11 cellular contexts compared by ENCODE assay signal in the genomic region with DNA sequence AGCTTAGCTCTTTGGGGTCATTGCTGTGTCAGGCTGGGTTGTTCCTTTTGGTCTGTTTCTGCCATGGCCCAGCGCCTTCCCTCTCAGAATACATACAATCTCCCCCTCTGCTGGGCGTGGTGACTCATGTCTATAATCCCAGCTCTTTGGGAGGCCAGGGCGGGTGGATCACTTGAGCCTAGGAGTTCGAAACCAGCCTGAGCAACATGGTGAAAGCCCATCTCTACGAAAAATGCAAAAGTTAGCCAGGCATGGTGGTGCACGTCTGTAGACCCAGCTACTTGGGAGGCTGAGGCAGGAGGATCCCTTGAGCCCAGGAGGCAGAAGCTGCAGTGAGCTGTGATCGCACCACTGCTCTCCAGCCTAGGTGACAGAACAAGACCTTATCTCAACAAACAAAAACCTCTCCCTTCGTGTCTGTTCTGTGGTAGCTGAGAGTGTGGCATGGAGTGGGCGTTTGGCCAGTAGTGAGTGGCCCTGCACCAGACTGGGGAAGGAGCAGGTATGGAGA. TPM values are rescaled to one million over a fixed set of nuclear protein-coding genes. Genes with fewer than 3 reads are reported as not detected.
A peak's percentile ranks its signal among the peaks of the same experiment; 100 is the strongest.
DNase-seq lines count a peak whose midpoint lies in the region; ATAC-seq, FAIRE-seq and TF ChIP-seq lines count a peak whose summit lies in the region.
"Had no signal": no experiment of that assay in that cellular context is flagged by ENCODE, and none has a peak within 500 bp of the region (broad histone marks: within the 10 kb centered on the region; RNA-seq: fewer than 3 reads in every experiment).

No MANE protein-coding gene starts in this region.

- peak in 1 of 2 experiments; percentile 24; a peak in 1 of 4 replicates for TF ChIP-seq RAD21 in K562 (CRISPR knock-in tag; conservative IDR thresholded peaks at IDR 0.05 in 1 of 2, IDR thresholded peaks at IDR 0.05 in 1 of 2)

- intact Hi-C loops in activated CD4-positive, alpha-beta T cell treated with anti-CD3 and anti-CD28 coated beads, Interleukin-2, amount 10 ng/mL, durations not matched to agents 24 days and 14 days (cut with micrococcal nuclease) = loop anchor here (1.0 kb wide), 3 partner anchors 37 to 107 kb away; no protein-coding TSS in a partner anchor
- intact Hi-C loops in K562 (cut with micrococcal nuclease) = loop anchor here (1.0 to 2.0 kb wide), 3 partner anchors 37 to 107 kb away; partner anchors contain the start of gene YIF1A

- TF ChIP-seq EP300 in K562 (IDR thresholded peaks at IDR 0.05; ENCODE audit: low read length) = no peak

- BruUV-seq in K562 (replicated peaks; lab: Mats Ljungman, UMichigan) = no TSS peak

- in situ Hi-C loops in K562 (cut with MboI) = no loop called here

- TF ChIP-seq CTCF in K562 (IDR thresholded peaks at IDR 0.05 in 2 of 3, conservative IDR thresholded peaks at IDR 0.05 in 1 of 3; ENCODE audit: insufficient read depth in 2 of 3, low read depth in 1 of 3, low read length in 3 of 3) (peak; percentile 11 to 27 (median 12); a peak in 3 of 6 replicates), nephron progenitor cell (IDR thresholded peaks at IDR 0.05) (no peak)

- H3K36me3 Mint-ChIP-seq in activated CD4-positive, alpha-beta T cell treated with anti-CD3 and anti-CD28 coated beads, Interleukin-2, amount 10 ng/mL, durations not matched to agents 24 days and 14 days (ENCODE audit: low read depth) = peaks cover 36% of the 10 kb centered on the region
- H3K36me3 Mint-ChIP-seq in stimulated activated naive B cell treated with anti-CD40 and anti-IgM and Interleukin-4, amounts not matched to agents 10 μg/mL and 1 μg/mL and 100 μg/mL, for 72 hours = peaks cover 42 to 46% of the 10 kb centered on the region in 2 donors
- peaks cover 14% of the 10 kb centered on the region for H3K36me3 Mint-ChIP-seq in nephron progenitor cell (ENCODE audit: low read depth)

- H4K20me1 ChIP-seq in Karpas-422 (ENCODE audit: insufficient read depth, low read depth, low read length) = no peaks in the 10 kb centered on the region
- H4K20me1 ChIP-seq in K562 (replicated peaks; ENCODE audit: control insufficient read depth, insufficient read depth, low read length) = peaks cover 5% of the 10 kb centered on the region; the same call in 1 of the 2 replicates

- peaks cover 21% of the 10 kb centered on the region for H3K4me1 Mint-ChIP-seq in activated CD4-positive, alpha-beta T cell treated with anti-CD3 and anti-CD28 coated beads, Interleukin-2, amount 10 ng/mL, durations not matched to agents 24 days and 14 days
- H3K4me1 Mint-ChIP-seq in stimulated activated naive B cell treated with anti-CD40 and anti-IgM and Interleukin-4, amounts not matched to agents 10 μg/mL and 1 μg/mL and 100 μg/mL, for 72 hours = peaks cover 24 to 26% of the 10 kb centered on the region in 2 donors
- H3K4me1 Mint-ChIP-seq in nephron progenitor cell = peaks cover 18% of the 10 kb centered on the region

- no peak overlapping the region for H2AFZ ChIP-seq in Karpas-422 (ENCODE audit: low read length)
- no peak overlapping the region for H2AFZ ChIP-seq in K562 (ENCODE audit: low read depth, low read length)

- ATAC-seq in K562 = peak; percentile 62
- ATAC-seq in stimulated activated naive B cell treated with anti-CD40 and anti-IgM and Interleukin-4, amounts not matched to agents 10 μg/mL and 1 μg/mL and 100 μg/mL, for 72 hours (replicated peaks) = peak; percentile 31 to 45

- POLR2A ChIA-PET in K562 (lab: Yijun Ruan, JAX) = interaction anchor here (0.7 to 1.3 kb wide), 3 partner anchors 63 to 106 kb away, joined by 3 read pairs; partner anchors contain the start of gene YIF1A

- 22% methylated on average over 9 of the region's 9 CpGs for WGBS in K562 (ENCODE audit: insufficient coverage, low coverage, missing lambda C conversion rate)

- FAIRE-seq in K562 (lab: Jason Lieb, UNC) = peak; percentile 44

- no peaks in the 10 kb centered on the region for H3K9me3 ChIP-seq in Karpas-422 (ENCODE audit: low read length)
- H3K9me3 ChIP-seq in K562 (replicated peaks; ENCODE audit: control insufficient read depth, insufficient read depth, low read depth, low read length) = no peaks in the 10 kb centered on the region
- H3K9me3 ChIP-seq: BLaER1 treated with 17β-estradiol and CSF1 and Interleukin-3, amounts not matched to agents 10 nM and 100 nM; uterus had no signal

- CTCF ChIA-PET in K562 (lab: Yijun Ruan, JAX; ENCODE audit: low intra/inter-chr PET ratio) = interaction anchor here (1.1 to 2.1 kb wide), 7 partner anchors 60 to 233 kb away, joined by 3 to 17 read pairs (median 8); partner anchors contain the start of genes MRPL11 and RIN1

- H3K9me2 ChIP-seq in Karpas-422 (replicated peaks; ENCODE audit: insufficient read depth, low read length) = no peaks in the 10 kb centered on the region

- H3K9me3 Mint-ChIP-seq in activated CD4-positive, alpha-beta T cell treated with anti-CD3 and anti-CD28 coated beads, Interleukin-2, amount 10 ng/mL, durations not matched to agents 24 days and 14 days = no peaks in the 10 kb centered on the region
- no peaks in the 10 kb centered on the region for H3K9me3 Mint-ChIP-seq in stimulated activated naive B cell treated with anti-CD40 and anti-IgM and Interleukin-4, amounts not matched to agents 10 μg/mL and 1 μg/mL and 100 μg/mL, for 72 hours
- H3K9me3 Mint-ChIP-seq in nephron progenitor cell = no peaks in the 10 kb centered on the region

- H3K9me1 ChIP-seq in K562 (ENCODE audit: control insufficient read depth, insufficient read depth, low read length) = no peaks in the 10 kb centered on the region

- H3K79me2 ChIP-seq in Karpas-422 (ENCODE audit: low read length) = peaks cover 3% of the 10 kb centered on the region; the same call in 1 of the 2 replicates
- no peaks in the 10 kb centered on the region for H3K79me2 ChIP-seq in K562 (ENCODE audit: control insufficient read depth, insufficient read depth, low read length)

- H3K27ac Mint-ChIP-seq in activated CD4-positive, alpha-beta T cell treated with anti-CD3 and anti-CD28 coated beads, Interleukin-2, amount 10 ng/mL, durations not matched to agents 24 days and 14 days = peak overlapping the region; percentile 98
- H3K27ac Mint-ChIP-seq in stimulated activated naive B cell treated with anti-CD40 and anti-IgM and Interleukin-4, amounts not matched to agents 10 μg/mL and 1 μg/mL and 100 μg/mL, for 72 hours = peak overlapping the region; percentile 95
- no peak overlapping the region for H3K27ac Mint-ChIP-seq in nephron progenitor cell

- no peaks in the 10 kb centered on the region for H3K27me3 Mint-ChIP-seq in activated CD4-positive, alpha-beta T cell treated with anti-CD3 and anti-CD28 coated beads, Interleukin-2, amount 10 ng/mL, durations not matched to agents 24 days and 14 days
- no peaks in the 10 kb centered on the region for H3K27me3 Mint-ChIP-seq in stimulated activated naive B cell treated with anti-CD40 and anti-IgM and Interleukin-4, amounts not matched to agents 10 μg/mL and 1 μg/mL and 100 μg/mL, for 72 hours
- H3K27me3 Mint-ChIP-seq in nephron progenitor cell (ENCODE audit: low read depth, poor library complexity) = no peaks in the 10 kb centered on the region

- no peak for TF ChIP-seq POLR2A in K562 (conservative IDR thresholded peaks at IDR 0.05)

- H3K9ac ChIP-seq in Karpas-422 (ENCODE audit: low read length) = no peak overlapping the region
- H3K9ac ChIP-seq in K562 (ENCODE audit: insufficient read depth in 1 of 2, low read depth in 2 of 2, low read length in 2 of 2) = no peak overlapping the region

- H3K27me3 ChIP-seq in Karpas-422 (ENCODE audit: low read length) = no peaks in the 10 kb centered on the region
- H3K27me3 ChIP-seq in K562 (ENCODE audit: control insufficient read depth in 2 of 2, insufficient read depth in 2 of 2, low read length in 2 of 2) = no peaks in the 10 kb centered on the region
- H3K27me3 ChIP-seq: BLaER1 treated with 17β-estradiol and CSF1 and Interleukin-3, amounts not matched to agents 10 nM and 100 nM; uterus had no signal

- H3K27ac ChIP-seq in Karpas-422 (ENCODE audit: low read length) (no peak overlapping the region), K562 (ENCODE audit: extremely low read depth, low read depth, low read length) (no peak overlapping the region)
- H3K27ac ChIP-seq: BLaER1 treated with 17β-estradiol and CSF1 and Interleukin-3, amounts not matched to agents 10 nM and 100 nM; uterus had no signal

- H3K4me3 ChIP-seq in Karpas-422 (ENCODE audit: low read length) (no peak overlapping the region), K562 (no peak overlapping the region)
- H3K4me3 ChIP-seq: BLaER1 treated with 17β-estradiol and CSF1 and Interleukin-3, amounts not matched to agents 10 nM and 100 nM; uterus had no signal

- H3K4me2 ChIP-seq in Karpas-422 (ENCODE audit: low read depth, low read length, poor library complexity, severe bottlenecking) = no peak overlapping the region
- H3K4me2 ChIP-seq in K562 (ENCODE audit: insufficient read depth, low read length) = no peak overlapping the region

- H3K4me1 ChIP-seq in Karpas-422 (ENCODE audit: low read length) (peaks cover 16% of the 10 kb centered on the region), K562 (replicated peaks in 1 of 2; ENCODE audit: control insufficient read depth in 2 of 2, insufficient read depth in 2 of 2, low read length in 2 of 2) (peaks cover 7 to 14% of the 10 kb centered on the region in 2 experiments; a peak in 3 of 5 replicates)
- H3K4me1 ChIP-seq: uterus had no signal

- H3K36me3 ChIP-seq in Karpas-422 (ENCODE audit: insufficient read depth, low read length) (peaks cover 27% of the 10 kb centered on the region), K562 (ENCODE audit: control insufficient read depth, insufficient read depth, low read length) (peaks cover 49% of the 10 kb centered on the region; the same call in 2 of the 3 replicates)
- H3K36me3 ChIP-seq: uterus had no signal

- peak overlapping the region; percentile 56 for H3K4me3 Mint-ChIP-seq in activated CD4-positive, alpha-beta T cell treated with anti-CD3 and anti-CD28 coated beads, Interleukin-2, amount 10 ng/mL, durations not matched to agents 24 days and 14 days
- peak overlapping the region; percentile 18 to 76 for H3K4me3 Mint-ChIP-seq in stimulated activated naive B cell treated with anti-CD40 and anti-IgM and Interleukin-4, amounts not matched to agents 10 μg/mL and 1 μg/mL and 100 μg/mL, for 72 hours
- H3K4me3 Mint-ChIP-seq in nephron progenitor cell = no peak overlapping the region

- DNase-seq in activated CD4-positive, alpha-beta T cell treated with anti-CD3 and anti-CD28 coated beads, Interleukin-2, amount 10 ng/mL, durations not matched to agents 24 days and 14 days = no peak
- no peak for DNase-seq in activated CD4-positive, alpha-beta T cell treated with anti-CD3 and anti-CD28 coated beads, Interleukin-2, amount 50 U/mL, for 4 hours
- DNase-seq in Karpas-422 = peak; percentile 46
- DNase-seq in K562 (ENCODE audit: extremely low read depth in 1 of 4, low spot score in 3 of 4) = peak in 1 of 4 experiments; percentile 51
- peak; percentile 25 for DNase-seq in stimulated activated naive B cell treated with anti-CD40 and anti-IgM and Interleukin-4, amounts not matched to agents 10 μg/mL and 1 μg/mL and 100 μg/mL, for 72 hours
- no peak for DNase-seq in NCI-H446 treated with DMSO at 0.1 percent for 48 hours (lab: John Stamatoyannopoulos, UW)
- DNase-seq in nephron progenitor cell = no peak
- no peak for DNase-seq in islet precursor cell
- DNase-seq: retina had no signal

RNA-seq across cellular contexts. Expression of gene KLC2, which starts 35.7 kb away (rescaled TPM):
- 56.6 and 57.0 TPM in 2 replicates for total RNA-seq in activated CD4-positive, alpha-beta T cell treated with anti-CD3 and anti-CD28 coated beads, Interleukin-2, amount 10 ng/mL, durations not matched to agents 24 days and 14 days
- 12.9 and 18.5 TPM in 2 replicates for total RNA-seq in Karpas-422 (2014; rRNA removed; shearing (Covaris generic); ENCODE audit: low replicate concordance)
- total RNA-seq in K562 (2011; cell fraction: chromatin; rRNA removed; ENCODE audit: low replicate concordance) = 40.5 and 97.2 TPM in 2 replicates
- 43.6 and 44.5 TPM in 2 replicates for total RNA-seq in K562 (2011; cell fraction: nucleolus; rRNA removed)
- 39.9 and 51.1 TPM in 2 replicates for total RNA-seq in K562 (2011; cell fraction: nucleoplasm; rRNA removed)
- total RNA-seq in K562 (2014; rRNA removed) = 9.3 and 10.2 TPM in 2 replicates
- total RNA-seq in K562 (2014; rRNA removed; fragmentation: Illumina TruSeq; extraction: Trizol) = 2.5 and 4.1 TPM in 2 replicates
- 8.8 and 10.4 TPM in 2 replicates for total RNA-seq in K562 (2015; rRNA removed; fragmentation: Illumina TruSeq; extraction: Trizol)
- total RNA-seq in K562 (2021) = 28.6 and 29.2 TPM in 2 replicates
- 8.5 and 12.5 TPM in 2 replicates for polyA plus RNA-seq in K562 (2011; rRNA removed)
- 7.7 and 14.0 TPM in 2 replicates for polyA plus RNA-seq in K562 (2011; cell fraction: cytosol; rRNA removed)
- 40.5 and 65.1 TPM in 2 replicates for polyA plus RNA-seq in K562 (2011; cell fraction: nucleus; rRNA removed)
- polyA plus RNA-seq in K562 (2012) = 18.1 and 26.7 TPM in 2 replicates
- polyA plus RNA-seq in K562 (2014; fragmentation: Illumina TruSeq; extraction: Trizol) = 14.6 and 18.0 TPM in 2 replicates
- under 1 TPM in 1 of 2 experiments, not detected in 1; 0.08 TPM for polyA plus RNA-seq in K562 (2014; fragmentation: Nextera tagmentation; extraction: Ambion mirVana)
- 20.5 and 23.3 TPM in 2 replicates for polyA plus RNA-seq in K562 (2014; rRNA removed)
- polyA minus RNA-seq in K562 (2011; rRNA and poly(A)+ RNA removed) = 9.1 and 11.0 TPM in 2 replicates
- polyA minus RNA-seq in K562 (2011; cell fraction: cytosol; rRNA and poly(A)+ RNA removed) = 9.9 and 10.3 TPM in 2 replicates
- polyA minus RNA-seq in K562 (2011; cell fraction: nucleus; rRNA and poly(A)+ RNA removed) = 14.5 and 19.0 TPM in 2 replicates

RNA-seq across cellular contexts. Expression of gene RAB1B, which starts 46.7 kb away (rescaled TPM):
- 117 and 123 TPM in 2 replicates for total RNA-seq in activated CD4-positive, alpha-beta T cell treated with anti-CD3 and anti-CD28 coated beads, Interleukin-2, amount 10 ng/mL, durations not matched to agents 24 days and 14 days
- 56.2 and 64.3 TPM in 2 replicates for total RNA-seq in Karpas-422 (2014; rRNA removed; shearing (Covaris generic); ENCODE audit: low replicate concordance)
- total RNA-seq in K562 (2011; cell fraction: chromatin; rRNA removed; ENCODE audit: low replicate concordance) = 13.9 and 38.2 TPM in 2 replicates
- 41.5 and 42.0 TPM in 2 replicates for total RNA-seq in K562 (2011; cell fraction: nucleolus; rRNA removed)
- total RNA-seq in K562 (2011; cell fraction: nucleoplasm; rRNA removed) = 31.3 and 34.9 TPM in 2 replicates
- total RNA-seq in K562 (2014; rRNA removed) (102 and 135 TPM in 2 replicates), K562 (2014; rRNA removed; fragmentation: Illumina TruSeq; extraction: Trizol) (29.3 and 43.7 TPM in 2 replicates), K562 (2015; rRNA removed; fragmentation: Illumina TruSeq; extraction: Trizol) (83.8 and 85.1 TPM in 2 replicates), K562 (2021) (135 and 139 TPM in 2 replicates)
- polyA plus RNA-seq in K562 (2011; rRNA removed) (98.6 and 129 TPM in 2 replicates), K562 (2014; fragmentation: Illumina TruSeq; extraction: Trizol) (140 and 182 TPM in 2 replicates), K562 (2014; fragmentation: Nextera tagmentation; extraction: Ambion mirVana) (10 to 100 TPM in 1 of 2 experiments, 1 to 10 TPM in 1; 5.6 to 16.0 TPM), K562 (2014; rRNA removed) (135 and 146 TPM in 2 replicates)
- polyA plus RNA-seq in K562 (2011; cell fraction: cytosol; rRNA removed) = 213 and 403 TPM in 2 replicates
- polyA plus RNA-seq in K562 (2011; cell fraction: nucleus; rRNA removed) = 62.4 and 74.2 TPM in 2 replicates
- polyA plus RNA-seq in K562 (2012) = 127 and 138 TPM in 2 replicates
- polyA minus RNA-seq in K562 (2011; rRNA and poly(A)+ RNA removed) = 57.1 and 92.7 TPM in 2 replicates
- 94.6 and 97.2 TPM in 2 replicates for polyA minus RNA-seq in K562 (2011; cell fraction: cytosol; rRNA and poly(A)+ RNA removed)
- polyA minus RNA-seq in K562 (2011; cell fraction: nucleus; rRNA and poly(A)+ RNA removed) = 10.4 and 16.3 TPM in 2 replicates

RNA-seq across cellular contexts. Expression of gene CNIH2, which starts 56.2 kb away (rescaled TPM):
- 1.0 and 2.7 TPM in 2 replicates for total RNA-seq in activated CD4-positive, alpha-beta T cell treated with anti-CD3 and anti-CD28 coated beads, Interleukin-2, amount 10 ng/mL, durations not matched to agents 24 days and 14 days
- total RNA-seq in Karpas-422 (2014; rRNA removed; shearing (Covaris generic); ENCODE audit: low replicate concordance) = 0.34 and 6.6 TPM in 2 replicates
- 0.92 and 2.0 TPM in 2 replicates for total RNA-seq in K562 (2011; cell fraction: chromatin; rRNA removed; ENCODE audit: low replicate concordance)
- 0.92 and 1.7 TPM in 2 replicates for total RNA-seq in K562 (2011; cell fraction: nucleolus; rRNA removed)
- 0.95 and 1.2 TPM in 2 replicates for total RNA-seq in K562 (2011; cell fraction: nucleoplasm; rRNA removed)
- total RNA-seq in K562 (2014; rRNA removed) = 0.61 TPM in 1 of 2 replicates, not detected in the other
- not detected in 2 replicates for total RNA-seq in K562 (2014; rRNA removed; fragmentation: Illumina TruSeq; extraction: Trizol)
- 0.11 and 0.40 TPM in 2 replicates for total RNA-seq in K562 (2015; rRNA removed; fragmentation: Illumina TruSeq; extraction: Trizol)
- total RNA-seq in K562 (2021) = 0.89 and 1.1 TPM in 2 replicates
- 0.26 and 0.30 TPM in 2 replicates for polyA plus RNA-seq in K562 (2011; rRNA removed)
- polyA plus RNA-seq in K562 (2011; cell fraction: cytosol; rRNA removed) = 0.52 and 0.69 TPM in 2 replicates
- 1.1 and 1.7 TPM in 2 replicates for polyA plus RNA-seq in K562 (2011; cell fraction: nucleus; rRNA removed)
- 0.52 and 0.57 TPM in 2 replicates for polyA plus RNA-seq in K562 (2012)
- 0.36 and 0.65 TPM in 2 replicates for polyA plus RNA-seq in K562 (2014; fragmentation: Illumina TruSeq; extraction: Trizol)
- not detected for polyA plus RNA-seq in K562 (2014; fragmentation: Nextera tagmentation; extraction: Ambion mirVana)
- 0.27 and 0.55 TPM in 2 replicates for polyA plus RNA-seq in K562 (2014; rRNA removed)
- not detected in 2 replicates for polyA minus RNA-seq in K562 (2011; rRNA and poly(A)+ RNA removed)
- not detected in 2 replicates for polyA minus RNA-seq in K562 (2011; cell fraction: cytosol; rRNA and poly(A)+ RNA removed)
- polyA minus RNA-seq in K562 (2011; cell fraction: nucleus; rRNA and poly(A)+ RNA removed) = 0.13 TPM in 1 of 2 replicates, not detected in the other

Comparison
In these comparisons a context has a peak if more than half of its experiments do, and no peak if none do; other contexts are left out.
1. DNase-seq: peak in Karpas-422 (single experiment) and stimulated activated naive B cell treated with anti-CD40 and anti-IgM and Interleukin-4, amounts not matched to agents 10 μg/mL and 1 μg/mL and 100 μg/mL, for 72 hours (single experiment); none in activated CD4-positive, alpha-beta T cell treated with anti-CD3 and anti-CD28 coated beads, Interleukin-2, amount 10 ng/mL, durations not matched to agents 24 days and 14 days (single experiment), activated CD4-positive, alpha-beta T cell treated with anti-CD3 and anti-CD28 coated beads, Interleukin-2, amount 50 U/mL, for 4 hours (0 of 2), NCI-H446 treated with DMSO at 0.1 percent for 48 hours (single experiment), nephron progenitor cell (single experiment) and islet precursor cell (single experiment).